12 cellular contexts compared by ENCODE assay signal in genomic region chr16:11546522-11547485, GRCh38. TPM values are rescaled to one million over a fixed set of nuclear protein-coding genes. Genes with fewer than 3 reads are reported as not detected.
A peak's percentile ranks its signal among the peaks of the same experiment; 100 is the strongest.
DNase-seq lines count a peak whose midpoint lies in the region; ATAC-seq and TF ChIP-seq lines count a peak whose summit lies in the region.
"Had no signal": no experiment of that assay in that cellular context is flagged by ENCODE, and none has a peak within 500 bp of the region (broad histone marks: within the 10 kb centered on the region; RNA-seq: fewer than 3 reads in every experiment).

No MANE protein-coding gene starts in this region.

- H3K27ac Mint-ChIP-seq in activated T-cell treated with anti-CD3 and anti-CD28 coated beads, Interleukin-2, amount 50 U/mL, for 24 hours = peak overlapping the region; percentile 20
- H3K27ac Mint-ChIP-seq: activated T-helper 17 cell treated with anti-CD3 and anti-CD28 coated beads, Interleukin-2, amount 50 U/mL, for 72 hours had no signal

- H3K27me3 ChIP-seq in layer of hippocampus (ENCODE audit: control insufficient read depth, insufficient read depth, low read length) = no peaks in the 10 kb centered on the region
- H3K27me3 ChIP-seq in tibial artery = no peaks in the 10 kb centered on the region

- TF ChIP-seq CTCF in astrocyte of the spinal cord (IDR thresholded peaks at IDR 0.05; ENCODE audit: low read depth, low read length) (no peak), tibial artery (IDR thresholded peaks at IDR 0.05) (no peak)

- H3K36me3 ChIP-seq in tibial artery = peaks cover 23 to 39% (median 37%) of the 10 kb centered on the region in 3 donors

- no peak for DNase-seq in activated T-cell treated with anti-CD3 and anti-CD28 coated beads, Interleukin-2, amount 50 U/mL, for 24 hours
- no peak for DNase-seq in activated T-cell treated with anti-CD3 and anti-CD28 coated beads, Interleukin-2, amount 50 U/mL, for 4 hours
- DNase-seq in astrocyte of the spinal cord (ENCODE audit: low read depth, low spot score) (peak; percentile 35), tibial artery (no peak), AML-193 (lab: John Stamatoyannopoulos, UW) (no peak)
- DNase-seq: ACHN, Kasumi-1, left cardiac atrium had no signal

- no peak overlapping the region for H3K4me3 Mint-ChIP-seq in activated T-cell treated with anti-CD3 and anti-CD28 coated beads, Interleukin-2, amount 50 U/mL, for 24 hours
- no peak overlapping the region for H3K4me3 Mint-ChIP-seq in activated T-cell treated with anti-CD3 and anti-CD28 coated beads, Interleukin-2, amount 50 U/mL, for 4 hours
- H3K4me3 Mint-ChIP-seq: activated T-helper 17 cell treated with anti-CD3 and anti-CD28 coated beads, Interleukin-2, amount 50 U/mL, for 72 hours had no signal

- H3K4me1 Mint-ChIP-seq in activated T-cell treated with anti-CD3 and anti-CD28 coated beads, Interleukin-2, amount 50 U/mL, for 24 hours (ENCODE audit: low read depth) = peaks cover 10% of the 10 kb centered on the region
- H3K4me1 Mint-ChIP-seq in activated T-cell treated with anti-CD3 and anti-CD28 coated beads, Interleukin-2, amount 50 U/mL, for 4 hours (ENCODE audit: low read depth) = peaks cover 9% of the 10 kb centered on the region

- H3K27me3 Mint-ChIP-seq in activated T-cell treated with anti-CD3 and anti-CD28 coated beads, Interleukin-2, amount 50 U/mL, for 24 hours = no peaks in the 10 kb centered on the region
- no peaks in the 10 kb centered on the region for H3K27me3 Mint-ChIP-seq in activated T-cell treated with anti-CD3 and anti-CD28 coated beads, Interleukin-2, amount 50 U/mL, for 4 hours (ENCODE audit: low read depth)
- H3K27me3 Mint-ChIP-seq: activated T-helper 17 cell treated with anti-CD3 and anti-CD28 coated beads, Interleukin-2, amount 50 U/mL, for 72 hours had no signal

- peaks cover 2% of the 10 kb centered on the region for H3K9me3 Mint-ChIP-seq in activated T-cell treated with anti-CD3 and anti-CD28 coated beads, Interleukin-2, amount 50 U/mL, for 24 hours
- H3K9me3 Mint-ChIP-seq in activated T-cell treated with anti-CD3 and anti-CD28 coated beads, Interleukin-2, amount 50 U/mL, for 4 hours = no peaks in the 10 kb centered on the region

- H3K36me3 Mint-ChIP-seq in activated T-cell treated with anti-CD3 and anti-CD28 coated beads, Interleukin-2, amount 50 U/mL, for 24 hours (ENCODE audit: low read depth) = peaks cover 62% of the 10 kb centered on the region
- peaks cover 43% of the 10 kb centered on the region for H3K36me3 Mint-ChIP-seq in activated T-cell treated with anti-CD3 and anti-CD28 coated beads, Interleukin-2, amount 50 U/mL, for 4 hours (ENCODE audit: insufficient read depth)

- no peaks in the 10 kb centered on the region for H3K9me3 ChIP-seq in tibial artery

- no peak for ATAC-seq in activated T-cell treated with anti-CD3 and anti-CD28 coated beads, Interleukin-2, amount 50 U/mL, for 4 hours
- ATAC-seq in HG03025 (IDR thresholded peaks at IDR 0.05; ENCODE audit: low FRiP score, unreplicated experiment) (no peak), HG02588 (IDR thresholded peaks at IDR 0.05; ENCODE audit: unreplicated experiment) (no peak)
- ATAC-seq: activated T-helper 17 cell treated with anti-CD3 and anti-CD28 coated beads, Interleukin-2, amount 50 U/mL, for 72 hours; left cardiac atrium had no signal

- H3K27ac ChIP-seq in layer of hippocampus (ENCODE audit: low read depth, low read length) = peak overlapping the region; percentile 95
- H3K27ac ChIP-seq in tibial artery = peak overlapping the region; percentile 68 to 72

- in situ Hi-C loops in astrocyte of the spinal cord (cut with HindIII; ENCODE audit: low sequenced_read_pairs) = no loop called here

- intact Hi-C loops in tibial artery (cut with DNase I; ENCODE audit: low total_unique reads) = no loop called here

- H3K4me1 ChIP-seq in tibial artery = peaks cover 0 to 22% (median 5%) of the 10 kb centered on the region in 4 donors

- H3K4me3 ChIP-seq in astrocyte of the spinal cord (ENCODE audit: low read depth, low read length) (no peak overlapping the region), tibial artery (no peak overlapping the region)

RNA-seq across cellular contexts. Expression of gene LITAF, which starts 39.9 kb away (rescaled TPM):
- 100 to 1,000 TPM in 2 of 3 donors, 10 to 100 TPM in 1; 68.4 to 127 (median 103) TPM for total RNA-seq in activated T-cell treated with anti-CD3 and anti-CD28 coated beads, Interleukin-2, amount 50 U/mL, for 4 hours
